Comparison of ENCODE assay signal across 16 cellular contexts in genomic region chr12:19970116-19970515, GRCh38.
DNase-seq lines count a peak whose midpoint lies in the region; ATAC-seq, FAIRE-seq and TF ChIP-seq lines count a peak whose summit lies in the region.
"Had no signal": no experiment of that assay in that cellular context is flagged by ENCODE, and none has a peak within 500 bp of the region (broad histone marks: within the 10 kb centered on the region; RNA-seq: fewer than 3 reads in every experiment).

No MANE protein-coding gene starts in this region.

- no peak overlapping the region for H2AFZ ChIP-seq in GM23248

- H3K9ac ChIP-seq in GM23248 = no peak overlapping the region

- peaks cover 28% of the 10 kb centered on the region for H3F3A ChIP-seq in GM23248 (ENCODE audit: insufficient read depth)

- TF ChIP-seq POLR2A in A549 (IDR thresholded peaks at IDR 0.05; ENCODE audit: low read length) = no peak

- H3K79me2 ChIP-seq in GM23248 (ENCODE audit: insufficient read depth) = no peaks in the 10 kb centered on the region

- peak overlapping the region; percentile 36 to 53; a peak in 2 of 6 replicates for H3K27ac ChIP-seq in A549
- peak overlapping the region; percentile 41 for H3K27ac ChIP-seq in GM23248
- no peak overlapping the region for H3K27ac ChIP-seq in coronary artery
- H3K27ac ChIP-seq: neutrophil had no signal

- POLR2A ChIA-PET in A549 (lab: Yijun Ruan, JAX) = no interaction called here

- H3K9me3 ChIP-seq in A549 (no peaks in the 10 kb centered on the region), GM23248 (ENCODE audit: low read depth) (no peaks in the 10 kb centered on the region)
- H3K9me3 ChIP-seq: neutrophil had no signal

- DNase-seq in A549 (ENCODE audit: low read depth in 1 of 2, low spot score in 1 of 2) (no peak), GM23248 (peak; percentile 72), amniotic stem cell (lab: John Stamatoyannopoulos, UW) (peak; percentile 51), hepatic stellate cell (ENCODE audit: low spot score) (peak; percentile 45), cerebellar cortex (ENCODE audit: low spot score) (no peak), coronary artery (ENCODE audit: low spot score) (no peak), occipital lobe (lab: John Stamatoyannopoulos, UW) (no peak), HuH-7.5 (ENCODE audit: low spot score) (no peak)
- DNase-seq: activated T-cell treated with anti-CD3 and anti-CD28 coated beads, Interleukin-2, amount 50 U/mL, for 24 hours; anterior cingulate cortex; NCI-H187; SW 1271 had no signal

- in situ Hi-C loops in GM23248 (cut with MboI) = no loop called here

- no peaks in the 10 kb centered on the region for H4K20me1 ChIP-seq in GM23248 (ENCODE audit: insufficient read depth)

- no peaks in the 10 kb centered on the region for H3K27me3 ChIP-seq in GM23248 (replicated peaks; ENCODE audit: insufficient read depth)
- H3K27me3 ChIP-seq: neutrophil had no signal

- peaks cover 47% of the 10 kb centered on the region for H3K4me1 ChIP-seq in A549
- peaks cover 34% of the 10 kb centered on the region for H3K4me1 ChIP-seq in GM23248 (ENCODE audit: insufficient read depth)

- no peaks in the 10 kb centered on the region for H3K36me3 ChIP-seq in GM23248 (ENCODE audit: low read depth)
- H3K36me3 ChIP-seq: neutrophil had no signal

- no peak for TF ChIP-seq RAD21 in A549 (conservative IDR thresholded peaks at IDR 0.05 in 1 of 2, IDR thresholded peaks at IDR 0.05 in 1 of 2)

- no peak for TF ChIP-seq CTCF in A549 (IDR thresholded peaks at IDR 0.05)
- TF ChIP-seq CTCF in coronary artery (IDR thresholded peaks at IDR 0.05) = no peak

- no peak for ATAC-seq in A549
- ATAC-seq: activated CD4-positive, CD25-positive, alpha-beta regulatory T cell treated with anti-CD3 and anti-CD28 coated beads, Interleukin-2, amount 50 U/mL, for 24 hours; K562 had no signal

- WGBS in A549 (ENCODE audit: missing lambda C conversion rate) = 42% methylated on average over 2 of the region's 2 CpGs
- 1 to 2% methylated on average over 2 of the region's 2 CpGs for WGBS in GM23248 (ENCODE audit: low coverage in 1 of 2, low lambda C conversion rate in 2 of 2, missing lambda C conversion rate in 2 of 2), 2 experiments

- no peak overlapping the region for H3K4me3 ChIP-seq in A549
- H3K4me3 ChIP-seq in GM23248 = no peak overlapping the region
- H3K4me3 ChIP-seq in coronary artery = no peak overlapping the region
- H3K4me3 ChIP-seq: K562 had no signal

- no peak for FAIRE-seq in A549 (lab: Jason Lieb, UNC)
- FAIRE-seq: GM18507, K562 had no signal

- peak overlapping the region; percentile 13; the same call in 1 of the 3 replicates for H3K4me2 ChIP-seq in A549
- H3K4me2 ChIP-seq in GM23248 (ENCODE audit: unreplicated experiment) = peak overlapping the region; percentile 34

- no peaks in the 10 kb centered on the region for H3K9me2 ChIP-seq in GM23248 (ENCODE audit: insufficient read depth)

- CTCF ChIA-PET in A549 (lab: Yijun Ruan, JAX) = interaction anchor here (0.7 kb wide), 1 partner anchor 9 kb away, joined by 4 read pairs; no protein-coding TSS in a partner anchor

- TF ChIP-seq EP300 in A549 (IDR thresholded peaks at IDR 0.05) = no peak

TF ChIP-seq in A549, 52 proteins besides CTCF, POLR2A, EP300 and RAD21:
- TF ChIP-seq MAFK (IDR thresholded peaks at IDR 0.05; ENCODE audit: partially characterized antibody) (peak; percentile 26), FOSB (CRISPR knock-in tag; IDR thresholded peaks at IDR 0.05) (no peak)
TF ChIP-seq in A549: peak in this region for 1.

Comparison
In these comparisons a context has a peak if more than half of its experiments do, and no peak if none do; other contexts are left out.
1. DNase-seq: peak in GM23248 (single experiment), amniotic stem cell (single experiment) and hepatic stellate cell (single experiment); none in A549 (0 of 2), cerebellar cortex (single experiment), coronary artery (single experiment), occipital lobe (single experiment) and HuH-7.5 (single experiment).
2. H3K27ac ChIP-seq: peak in A549 (2 of 2) and GM23248 (single experiment); none in coronary artery (0 of 2).